ENCODE assay signal across 19 cellular contexts in genomic region chr20:51129201-51129671, GRCh38.
DNase-seq lines count a peak whose midpoint lies in the region; ATAC-seq and TF ChIP-seq lines count a peak whose summit lies in the region.
"Had no signal": no experiment of that assay in that cellular context is flagged by ENCODE, and none has a peak within 500 bp of the region (broad histone marks: within the 10 kb centered on the region; RNA-seq: fewer than 3 reads in every experiment).

No MANE protein-coding gene starts in this region.

- peaks cover 16% of the 10 kb centered on the region; the same call in 1 of the 2 replicates for H3F3A ChIP-seq in PC-9 (ENCODE audit: insufficient read depth, low read depth)

- H3K9me3 ChIP-seq in PC-9 (ENCODE audit: insufficient read depth, low read depth) = no peaks in the 10 kb centered on the region
- no peaks in the 10 kb centered on the region for H3K9me3 ChIP-seq in hepatocyte (ENCODE audit: low read depth)
- no peaks in the 10 kb centered on the region for H3K9me3 ChIP-seq in A673 (ENCODE audit: low read depth, low read length, poor library complexity, severe bottlenecking)
- H3K9me3 ChIP-seq: MG63, pancreas had no signal

- H4K20me1 ChIP-seq in PC-9 (ENCODE audit: insufficient read depth) (no peaks in the 10 kb centered on the region), hepatocyte (ENCODE audit: insufficient read depth, poor library complexity, severe bottlenecking) (no peaks in the 10 kb centered on the region)

- no peak for ATAC-seq in stimulated activated effector memory CD8-positive, alpha-beta T cell treated with anti-CD3 and anti-CD28 coated beads, Interleukin-12 subunit alpha, Interleukin-12 subunit beta, amount 100 ng/mL, for 72 hours
- ATAC-seq in GM19395 (IDR thresholded peaks at IDR 0.05; ENCODE audit: unreplicated experiment) = no peak
- ATAC-seq: pancreas had no signal

- no peak overlapping the region for H3K27ac Mint-ChIP-seq in activated CD4-positive, alpha-beta T cell treated with anti-CD3 and anti-CD28 coated beads, Interleukin-2, amount 10 ng/mL, durations not matched to agents 24 days and 14 days
- peak overlapping the region; percentile 80 for H3K27ac Mint-ChIP-seq in stimulated activated effector memory CD8-positive, alpha-beta T cell treated with anti-CD3 and anti-CD28 coated beads, Interleukin-12 subunit alpha, Interleukin-12 subunit beta, amount 100 ng/mL, for 72 hours
- H3K27ac Mint-ChIP-seq: mesothelial cell of epicardium had no signal

- BruUV-seq in PC-9 (replicated peaks; lab: Mats Ljungman, UMichigan) (no TSS peak), A673 (replicated peaks; lab: Mats Ljungman, UMichigan) (no TSS peak)

- H3K4me3 ChIP-seq in PC-9 (no peak overlapping the region), hepatocyte (no peak overlapping the region), A673 (ENCODE audit: low read depth, low read length, poor library complexity, severe bottlenecking) (no peak overlapping the region)
- H3K4me3 ChIP-seq: MG63, pancreas, skin epidermis had no signal

- H3K36me3 ChIP-seq in PC-9 (ENCODE audit: low read depth) (no peaks in the 10 kb centered on the region), hepatocyte (replicated peaks; ENCODE audit: insufficient read depth, low read depth) (no peaks in the 10 kb centered on the region), A673 (ENCODE audit: insufficient read depth, low read length, poor library complexity, severe bottlenecking) (no peaks in the 10 kb centered on the region)
- H3K36me3 ChIP-seq: MG63, pancreas had no signal

- H3K27me3 ChIP-seq in PC-9 (ENCODE audit: insufficient read depth, low read depth) (no peaks in the 10 kb centered on the region), hepatocyte (no peaks in the 10 kb centered on the region), A673 (replicated peaks; ENCODE audit: insufficient read depth, low read depth, low read length, poor library complexity) (peaks cover 3% of the 10 kb centered on the region)
- H3K27me3 ChIP-seq: MG63, pancreas had no signal

- intact Hi-C loops in activated CD4-positive, alpha-beta T cell treated with anti-CD3 and anti-CD28 coated beads, Interleukin-2, amount 10 ng/mL, durations not matched to agents 24 days and 14 days (cut with micrococcal nuclease) = loop anchor here (5.0 kb wide), 1 partner anchor 37 kb away; no protein-coding TSS in a partner anchor
- intact Hi-C loops in PC-9 (cut with micrococcal nuclease; ENCODE audit: unreplicated experiment) = no loop called here
- intact Hi-C loops in A673 (cut with micrococcal nuclease; ENCODE audit: unreplicated experiment) = no loop called here

- WGBS in hepatocyte (ENCODE audit: low lambda C conversion rate, missing lambda C conversion rate) = 50% methylated on average over 6 of the region's 6 CpGs

- CTCF ChIA-PET in PC-9 (lab: Charles Lee) = no interaction called here
- CTCF ChIA-PET in A673 (lab: Charles Lee) = no interaction called here

- H3K9me2 ChIP-seq in PC-9 (ENCODE audit: insufficient read depth) (no peaks in the 10 kb centered on the region), hepatocyte (replicated peaks; ENCODE audit: insufficient read depth) (no peaks in the 10 kb centered on the region)

- H3K4me2 ChIP-seq in PC-9 (peak overlapping the region; percentile 39), hepatocyte (peak overlapping the region; percentile 11)

- TF ChIP-seq CTCF in PC-9 (conservative IDR thresholded peaks at IDR 0.05) (no peak), hepatocyte (IDR thresholded peaks at IDR 0.05; ENCODE audit: poor library complexity) (no peak), A673 (conservative IDR thresholded peaks at IDR 0.05; ENCODE audit: low read depth, low read length) (no peak)

- H3K4me1 Mint-ChIP-seq in activated CD4-positive, alpha-beta T cell treated with anti-CD3 and anti-CD28 coated beads, Interleukin-2, amount 10 ng/mL, durations not matched to agents 24 days and 14 days = peaks cover 9% of the 10 kb centered on the region
- H3K4me1 Mint-ChIP-seq in stimulated activated effector memory CD8-positive, alpha-beta T cell treated with anti-CD3 and anti-CD28 coated beads, Interleukin-12 subunit alpha, Interleukin-12 subunit beta, amount 100 ng/mL, for 72 hours = peaks cover 19% of the 10 kb centered on the region

- H3K36me3 Mint-ChIP-seq in activated CD4-positive, alpha-beta T cell treated with anti-CD3 and anti-CD28 coated beads, Interleukin-2, amount 10 ng/mL, durations not matched to agents 24 days and 14 days (ENCODE audit: low read depth) = no peaks in the 10 kb centered on the region
- H3K36me3 Mint-ChIP-seq in stimulated activated effector memory CD8-positive, alpha-beta T cell treated with anti-CD3 and anti-CD28 coated beads, Interleukin-12 subunit alpha, Interleukin-12 subunit beta, amount 100 ng/mL, for 72 hours = no peaks in the 10 kb centered on the region
- H3K36me3 Mint-ChIP-seq: CD4-positive, alpha-beta memory T cell; mesothelial cell of epicardium had no signal

- POLR2A ChIA-PET in PC-9 (lab: Charles Lee; ENCODE audit: unreplicated experiment) (interaction anchor here (0.6 kb wide), 1 partner anchor 962 kb away, joined by 4 read pairs; no protein-coding TSS in a partner anchor), A673 (lab: Charles Lee; ENCODE audit: low non-redundant PET) (no interaction called here)

- H3K79me2 ChIP-seq in PC-9 (ENCODE audit: low read depth) (no peaks in the 10 kb centered on the region), hepatocyte (no peaks in the 10 kb centered on the region)

- H3K27me3 Mint-ChIP-seq in activated CD4-positive, alpha-beta T cell treated with anti-CD3 and anti-CD28 coated beads, Interleukin-2, amount 10 ng/mL, durations not matched to agents 24 days and 14 days = peaks cover 7% of the 10 kb centered on the region

- H3K4me3 Mint-ChIP-seq in activated CD4-positive, alpha-beta T cell treated with anti-CD3 and anti-CD28 coated beads, Interleukin-2, amount 10 ng/mL, durations not matched to agents 24 days and 14 days = no peak overlapping the region
- peak overlapping the region; percentile 51 for H3K4me3 Mint-ChIP-seq in stimulated activated effector memory CD8-positive, alpha-beta T cell treated with anti-CD3 and anti-CD28 coated beads, Interleukin-12 subunit alpha, Interleukin-12 subunit beta, amount 100 ng/mL, for 72 hours
- H3K4me3 Mint-ChIP-seq: CD4-positive, alpha-beta memory T cell; HFFc6; mesothelial cell of epicardium had no signal

- DNase-seq in activated CD4-positive, alpha-beta T cell treated with anti-CD3 and anti-CD28 coated beads, Interleukin-2, amount 10 ng/mL, durations not matched to agents 24 days and 14 days = peak; percentile 67
- no peak for DNase-seq in activated CD4-positive, alpha-beta T cell treated with anti-CD3 and anti-CD28 coated beads for 1 hour
- no peak for DNase-seq in PC-9
- no peak for DNase-seq in hepatocyte (ENCODE audit: low spot score)
- DNase-seq in stimulated activated effector memory CD8-positive, alpha-beta T cell treated with anti-CD3 and anti-CD28 coated beads, Interleukin-12 subunit alpha, Interleukin-12 subunit beta, amount 100 ng/mL, for 72 hours (ENCODE audit: low spot score in 2 of 2) = no peak
- DNase-seq in A673 (ENCODE audit: low spot score) = no peak
- DNase-seq in kidney tubule cell (ENCODE audit: low spot score) = no peak
- DNase-seq: activated gamma-delta T cell; CD4-positive, alpha-beta memory T cell; DND-41; head of caudate nucleus; HFFc6; MG63; NCI-H187; NCI-H446 treated with DMSO at 0.1 percent for 48 hours; pancreas had no signal

- H3K9me3 Mint-ChIP-seq in activated CD4-positive, alpha-beta T cell treated with anti-CD3 and anti-CD28 coated beads, Interleukin-2, amount 10 ng/mL, durations not matched to agents 24 days and 14 days = no peaks in the 10 kb centered on the region
- no peaks in the 10 kb centered on the region for H3K9me3 Mint-ChIP-seq in stimulated activated effector memory CD8-positive, alpha-beta T cell treated with anti-CD3 and anti-CD28 coated beads, Interleukin-12 subunit alpha, Interleukin-12 subunit beta, amount 100 ng/mL, for 72 hours
- H3K9me3 Mint-ChIP-seq: CD4-positive, alpha-beta memory T cell; HFFc6; mesothelial cell of epicardium had no signal

- H3K4me1 ChIP-seq in PC-9 (replicated peaks; ENCODE audit: insufficient read depth) (peaks cover 42% of the 10 kb centered on the region), hepatocyte (ENCODE audit: insufficient read depth) (peaks cover 30% of the 10 kb centered on the region), A673 (ENCODE audit: insufficient read depth, low read length, poor library complexity, severe bottlenecking) (no peaks in the 10 kb centered on the region)
- H3K4me1 ChIP-seq: pancreas had no signal

- H2AFZ ChIP-seq in PC-9 = 0 out of 2 replicates have a peak overlapping the region, but pooled peaks have one; percentile 39
- H2AFZ ChIP-seq in hepatocyte = no peak overlapping the region

- H3K27ac ChIP-seq in PC-9 (no peak overlapping the region), hepatocyte (no peak overlapping the region), A673 (ENCODE audit: low read depth, low read length, poor library complexity, severe bottlenecking) (no peak overlapping the region)
- H3K27ac ChIP-seq: pancreas, skin epidermis had no signal
